15 cellular contexts compared by ENCODE assay signal in the genomic region with DNA sequence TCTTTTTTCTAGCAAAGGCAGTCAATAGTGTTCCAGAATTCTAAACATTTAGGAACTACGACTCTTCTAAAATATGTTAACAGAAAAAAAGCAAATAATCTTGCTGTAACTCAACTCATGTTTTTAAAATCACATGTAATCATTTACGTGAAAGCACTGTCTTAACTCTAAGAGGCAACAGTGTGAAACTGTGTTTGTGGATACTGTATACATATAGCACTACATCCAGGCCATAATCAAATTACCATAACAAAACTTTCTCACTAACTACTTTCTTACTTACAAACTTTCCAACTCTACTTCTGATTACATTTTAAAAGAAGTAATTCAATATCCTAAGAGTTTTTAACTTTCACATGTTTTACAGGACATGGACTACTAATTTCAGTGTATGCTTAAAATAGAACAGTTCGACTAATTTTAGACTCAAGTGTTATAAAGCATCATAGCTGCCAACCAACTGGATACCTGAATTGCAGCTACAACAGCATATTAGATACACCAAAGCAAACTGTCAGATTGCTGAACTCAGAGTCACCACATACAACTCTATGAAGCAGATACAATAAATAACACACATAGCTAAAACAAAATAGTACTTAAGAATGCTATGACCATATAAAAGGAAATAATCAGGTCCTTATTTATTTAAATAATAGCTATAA.
"Had no signal": no experiment of that assay in that cellular context is flagged by ENCODE, and none has a peak within 500 bp of the region (broad histone marks: within the 10 kb centered on the region; RNA-seq: fewer than 3 reads in every experiment).

No MANE protein-coding gene starts in this region.

- H3K4me1 Mint-ChIP-seq: activated CD4-positive, alpha-beta T cell treated with anti-CD3 and anti-CD28 coated beads for 36 hours; naive thymus-derived CD8-positive, alpha-beta T cell; stimulated activated naive CD8-positive, alpha-beta T cell treated with anti-CD3 and anti-CD28 coated beads, Interleukin-15, amount 100 ng/mL, for 72 hours had no signal

- H3K9me3 ChIP-seq: gastroesophageal sphincter, lower lobe of right lung, thoracic aorta had no signal

- H3K4me3 ChIP-seq: gastroesophageal sphincter, hepatocyte, lower lobe of right lung, thoracic aorta had no signal

- H3K27ac ChIP-seq: hepatocyte, lower lobe of right lung, thoracic aorta, VCaP had no signal

- ATAC-seq: activated CD4-positive, alpha-beta T cell treated with anti-CD3 and anti-CD28 coated beads for 36 hours; gastroesophageal sphincter; naive thymus-derived CD8-positive, alpha-beta T cell; stimulated activated naive CD8-positive, alpha-beta T cell treated with anti-CD3 and anti-CD28 coated beads, Interleukin-15, amount 100 ng/mL, for 72 hours had no signal

- H3K27me3 ChIP-seq: gastroesophageal sphincter, hepatocyte had no signal

- DNase-seq: activated CD4-positive, alpha-beta T cell treated with anti-CD3 and anti-CD28 coated beads for 36 hours; activated naive CD4-positive, alpha-beta T cell treated with Interleukin-2 at 50 U/mL for 16 hours; central memory CD4-positive, alpha-beta T cell; cortex of kidney; effector CD8-positive, alpha-beta T cell; lower lobe of right lung; naive thymus-derived CD8-positive, alpha-beta T cell; stimulated activated CD4-positive, alpha-beta T cell treated with anti-CD3 and anti-CD28 coated beads, Interleukin-4, amount 100 ng/mL, for 24 hours; stimulated activated naive CD8-positive, alpha-beta T cell treated with anti-CD3 and anti-CD28 coated beads, Interleukin-15, amount 100 ng/mL, for 72 hours; T-helper 1 cell had no signal

- H3K4me3 Mint-ChIP-seq: activated CD4-positive, alpha-beta T cell treated with anti-CD3 and anti-CD28 coated beads for 36 hours; activated T-helper 1 cell treated with anti-CD3 and anti-CD28 coated beads, Interleukin-12 subunit alpha, Interleukin-12 subunit beta, Interleukin-2, Interleukin-4 antibody, amounts not matched to agents 30 ng/mL and 10 ng/mL and 1 ng/mL, durations not matched to agents 14 hours and 24 hours and 36 hours; naive thymus-derived CD8-positive, alpha-beta T cell; stimulated activated naive CD8-positive, alpha-beta T cell treated with anti-CD3 and anti-CD28 coated beads, Interleukin-15, amount 100 ng/mL, for 72 hours had no signal

- H3K9me3 Mint-ChIP-seq: activated T-helper 1 cell treated with anti-CD3 and anti-CD28 coated beads, Interleukin-12 subunit alpha, Interleukin-12 subunit beta, Interleukin-2, Interleukin-4 antibody, amounts not matched to agents 30 ng/mL and 10 ng/mL and 1 ng/mL, durations not matched to agents 14 hours and 24 hours and 36 hours; naive thymus-derived CD8-positive, alpha-beta T cell; stimulated activated naive CD8-positive, alpha-beta T cell treated with anti-CD3 and anti-CD28 coated beads, Interleukin-15, amount 100 ng/mL, for 72 hours had no signal

- H3K36me3 ChIP-seq: gastroesophageal sphincter, lower lobe of right lung, thoracic aorta had no signal

- H3K27ac Mint-ChIP-seq: activated CD4-positive, alpha-beta T cell treated with anti-CD3 and anti-CD28 coated beads for 36 hours; activated T-helper 1 cell treated with anti-CD3 and anti-CD28 coated beads, Interleukin-12 subunit alpha, Interleukin-12 subunit beta, Interleukin-2, Interleukin-4 antibody, amounts not matched to agents 30 ng/mL and 10 ng/mL and 1 ng/mL, durations not matched to agents 14 hours and 24 hours and 36 hours; stimulated activated naive CD8-positive, alpha-beta T cell treated with anti-CD3 and anti-CD28 coated beads, Interleukin-15, amount 100 ng/mL, for 72 hours had no signal

- H3K4me1 ChIP-seq: lower lobe of right lung had no signal
